Comparison of ENCODE assay signal across 15 cellular contexts in the genomic region with DNA sequence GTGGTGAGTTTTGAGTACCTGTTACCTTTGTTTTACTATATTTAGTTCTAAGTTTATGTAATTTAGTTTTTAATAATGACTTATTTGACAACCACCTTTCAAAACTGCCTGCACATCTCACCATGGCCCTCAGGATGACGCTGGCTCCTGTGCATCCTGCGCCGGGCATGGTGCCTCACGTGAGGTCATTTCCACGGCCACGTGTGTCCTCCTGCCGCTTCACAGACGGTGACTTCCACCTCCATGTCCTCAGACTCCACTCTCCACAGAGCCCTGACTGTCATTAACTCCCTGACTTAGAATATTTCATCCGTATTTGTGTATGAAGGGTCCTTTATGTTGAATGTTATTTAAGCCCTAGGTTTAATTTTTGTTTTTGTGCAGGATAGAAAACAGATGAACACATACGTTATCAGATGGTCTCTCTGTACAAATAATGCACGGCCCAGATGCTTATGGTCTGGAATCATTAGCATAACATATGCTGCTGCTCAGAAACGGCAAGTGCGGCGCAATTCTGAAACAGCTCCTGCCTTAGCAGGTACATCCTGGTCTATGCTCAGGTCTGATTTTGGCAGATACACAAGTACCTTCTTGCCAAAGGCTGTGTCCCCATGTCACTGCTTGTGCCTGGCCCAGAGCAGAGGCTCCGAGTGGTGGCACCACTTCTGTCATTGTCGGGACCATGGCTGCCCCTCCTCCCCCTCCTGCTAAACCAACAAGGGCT.
"Had no signal": no experiment of that assay in that cellular context is flagged by ENCODE, and none has a peak within 500 bp of the region (broad histone marks: within the 10 kb centered on the region; RNA-seq: fewer than 3 reads in every experiment).

No MANE protein-coding gene starts in this region.

- H3K27ac Mint-ChIP-seq: activated naive CD4-positive, alpha-beta T cell treated with anti-CD3 and anti-CD28 coated beads, Interleukin-2, amount 50 U/mL, for 24 hours; natural killer cell; stimulated activated memory B cell treated with anti-CD40 and anti-IgM and Interleukin-4, amounts not matched to agents 10 μg/mL and 1 μg/mL and 100 μg/mL, for 72 hours; T-helper 1 cell treated with Interleukin-12 subunit alpha and Interleukin-12 subunit beta and Interleukin-4 antibody, amounts not matched to agents 30 μg/mL and 1 μg/mL, for 36 hours had no signal

- ATAC-seq: activated CD4-positive, CD25-positive, alpha-beta regulatory T cell treated with anti-CD3 and anti-CD28 coated beads, Interleukin-2, amount 50 U/mL, for 24 hours; natural killer cell; pancreas; stimulated activated memory B cell treated with anti-CD40 and anti-IgM and Interleukin-4, amounts not matched to agents 10 μg/mL and 1 μg/mL and 100 μg/mL, for 72 hours had no signal

- H3K4me3 Mint-ChIP-seq: activated naive CD4-positive, alpha-beta T cell treated with anti-CD3 and anti-CD28 coated beads, Interleukin-2, amount 50 U/mL, for 24 hours; natural killer cell; stimulated activated memory B cell treated with anti-CD40 and anti-IgM and Interleukin-4, amounts not matched to agents 10 μg/mL and 1 μg/mL and 100 μg/mL, for 72 hours; T-helper 1 cell treated with Interleukin-12 subunit alpha and Interleukin-12 subunit beta and Interleukin-4 antibody, amounts not matched to agents 30 μg/mL and 1 μg/mL, for 36 hours had no signal

- H3K4me1 Mint-ChIP-seq: activated naive CD4-positive, alpha-beta T cell treated with anti-CD3 and anti-CD28 coated beads, Interleukin-2, amount 50 U/mL, for 24 hours; stimulated activated memory B cell treated with anti-CD40 and anti-IgM and Interleukin-4, amounts not matched to agents 10 μg/mL and 1 μg/mL and 100 μg/mL, for 72 hours had no signal

- H3K9me3 Mint-ChIP-seq: activated naive CD4-positive, alpha-beta T cell treated with anti-CD3 and anti-CD28 coated beads, Interleukin-2, amount 50 U/mL, for 24 hours; T-helper 1 cell treated with Interleukin-12 subunit alpha and Interleukin-12 subunit beta and Interleukin-4 antibody, amounts not matched to agents 30 μg/mL and 1 μg/mL, for 36 hours had no signal

- H3K36me3 Mint-ChIP-seq: activated naive CD4-positive, alpha-beta T cell treated with anti-CD3 and anti-CD28 coated beads, Interleukin-2, amount 50 U/mL, for 24 hours; natural killer cell; stimulated activated memory B cell treated with anti-CD40 and anti-IgM and Interleukin-4, amounts not matched to agents 10 μg/mL and 1 μg/mL and 100 μg/mL, for 72 hours had no signal

- DNase-seq: activated CD4-positive, alpha-beta T cell treated with anti-CD3 and anti-CD28 coated beads, Interleukin-2, amount 50 U/mL, for 1 hour; activated CD8-positive, alpha-beta memory T cell treated with anti-CD3 and anti-CD28 coated beads for 24 hours; activated effector memory CD4-positive, alpha-beta T cell treated with anti-CD3 and anti-CD28 coated beads, Interleukin-2, amount 50 U/mL, for 16 hours; activated T-cell treated with anti-CD3 and anti-CD28 coated beads, Interleukin-2, amount 50 U/mL, for 48 hours; cerebellar nuclear complex; natural killer cell; sigmoid colon; stimulated activated CD4-positive, alpha-beta T cell treated with anti-CD3 and anti-CD28 coated beads, Interleukin-4, amount 100 ng/mL, for 4 hours; tibial artery; uterus had no signal
